ENCODE assay signal across 1 cellular context in genomic region chr20:35232575-35232974, GRCh38.
TF ChIP-seq lines count a peak whose summit lies in the region.

No MANE protein-coding gene starts in this region.

TF ChIP-seq in IMR-90, 13 proteins besides CTCF, POLR2A, EP300 and RAD21:
- TF ChIP-seq USF2 (IDR thresholded peaks at IDR 0.05; ENCODE audit: low read depth, low read length) (no peak), MAFK (IDR thresholded peaks at IDR 0.05; ENCODE audit: low read depth, low read length) (no peak), MXI1 (IDR thresholded peaks at IDR 0.05; ENCODE audit: borderline replicate concordance, low read depth, low read length) (no peak), ELK1 (IDR thresholded peaks at IDR 0.05; ENCODE audit: borderline replicate concordance, low read depth, low read length) (no peak), MAZ (IDR thresholded peaks at IDR 0.05; ENCODE audit: borderline replicate concordance, low read depth, low read length) (no peak), FOS (IDR thresholded peaks at IDR 0.05; ENCODE audit: low read depth, low read length) (no peak)
